Comparison of ENCODE assay signal across 21 cellular contexts in the genomic region with DNA sequence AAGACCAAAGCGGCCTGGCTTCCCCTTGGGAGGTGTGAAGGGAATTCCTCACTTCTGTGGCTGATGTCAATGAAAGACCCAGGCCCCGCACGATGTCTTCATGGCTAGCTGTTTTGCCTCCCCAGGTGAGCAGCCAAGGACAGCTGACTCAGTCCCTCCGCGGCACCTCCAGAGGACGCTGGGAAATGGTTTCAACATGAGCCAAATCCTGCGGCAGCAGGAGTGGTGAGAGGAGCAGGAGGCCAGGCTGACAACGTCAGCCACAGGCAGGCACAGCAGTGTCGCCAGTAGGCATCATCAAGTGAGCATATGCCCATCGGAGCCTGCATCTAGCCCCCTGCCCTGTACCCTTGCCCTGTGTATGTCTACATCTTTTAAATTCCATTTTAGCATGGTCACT.
"Had no signal": no experiment of that assay in that cellular context is flagged by ENCODE, and none has a peak within 500 bp of the region (broad histone marks: within the 10 kb centered on the region; RNA-seq: fewer than 3 reads in every experiment).

No MANE protein-coding gene starts in this region.

- DNase-seq: colonic mucosa; cortex of kidney; dermis blood vessel endothelial cell; dorsolateral prefrontal cortex; effector CD4-positive, alpha-beta T cell; effector CD8-positive, alpha-beta T cell; effector memory CD4-positive, alpha-beta T cell; effector memory CD8-positive, alpha-beta T cell; endodermal cell; erythroblast; esophagus squamous epithelium; foreskin fibroblast; foreskin keratinocyte; foreskin melanocyte; gastrocnemius medialis; glutamatergic neuron; head of caudate nucleus; heart left ventricle; heart right ventricle had no signal

- ATAC-seq: effector memory CD8-positive, alpha-beta T cell; esophagus mucosa; foreskin keratinocyte; gastrocnemius medialis; gastroesophageal sphincter; heart left ventricle had no signal
